31 cellular contexts compared by ENCODE assay signal in the genomic region with DNA sequence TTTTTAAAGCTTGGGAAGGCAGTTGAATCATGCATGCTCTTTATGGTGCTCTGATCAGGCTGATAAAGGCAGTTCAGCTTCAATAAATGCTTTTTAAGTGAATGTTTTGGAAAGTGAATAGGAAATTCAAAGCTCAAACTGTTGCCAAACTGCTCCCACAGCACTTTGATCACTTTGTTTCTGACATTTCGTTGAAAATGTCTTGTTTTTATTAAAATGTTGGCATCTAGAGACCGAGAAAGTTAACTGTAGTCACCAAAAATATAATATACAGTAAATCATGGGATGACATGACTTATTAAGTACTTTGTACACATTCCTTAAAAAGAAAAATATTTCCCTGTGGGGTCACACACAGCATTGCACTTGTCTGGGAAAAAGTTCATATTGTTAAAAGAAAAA.
"Had no signal": no experiment of that assay in that cellular context is flagged by ENCODE, and none has a peak within 500 bp of the region (broad histone marks: within the 10 kb centered on the region; RNA-seq: fewer than 3 reads in every experiment).

No MANE protein-coding gene starts in this region.

- H3K27ac Mint-ChIP-seq: activated CD8-positive, alpha-beta T cell treated with anti-CD3 and anti-CD28 coated beads, Interleukin-2, amount 10 ng/mL, durations not matched to agents 7 days and 5 days; activated naive CD4-positive, alpha-beta T cell treated with anti-CD3 and anti-CD28 coated beads, Interleukin-2, amount 50 U/mL, for 24 hours; activated T-helper 1 cell treated with anti-CD3 and anti-CD28 coated beads, Interleukin-12 subunit alpha, Interleukin-12 subunit beta, Interleukin-2, Interleukin-4 antibody, amounts not matched to agents 30 ng/mL and 10 ng/mL and 1 ng/mL, durations not matched to agents 14 hours and 24 hours and 36 hours; brain; T-helper 17 cell; WTC11 had no signal

- DNase-seq: activated CD4-positive, alpha-beta T cell treated with anti-CD3 and anti-CD28 coated beads for 48 hours; activated CD4-positive, alpha-beta T cell treated with anti-CD3 and anti-CD28 coated beads, Interleukin-2, amount 50 U/mL, for 4 hours; activated CD4-positive, CD25-positive, alpha-beta regulatory T cell treated with anti-CD3 and anti-CD28 coated beads, Interleukin-2, amount 50 U/mL, for 72 hours; activated CD8-positive, alpha-beta memory T cell treated with anti-CD3 and anti-CD28 coated beads, Interleukin-2, amount 50 U/mL, for 48 hours; activated CD8-positive, alpha-beta T cell treated with anti-CD3 and anti-CD28 coated beads, Interleukin-2, amount 10 ng/mL, durations not matched to agents 7 days and 5 days; activated effector memory CD4-positive, alpha-beta T cell treated with Interleukin-2 at 50 U/mL for 16 hours; activated naive CD4-positive, alpha-beta T cell; activated T-cell treated with anti-CD3 and anti-CD28 coated beads, Interleukin-2, amount 50 U/mL, for 1 hour; aorta; MG63; MV-4-11; NCI-H1092 treated with DMSO at 0.1 percent for 48 hours; NCI-H1417 treated with DMSO at 0.1 percent for 48 hours; NCI-H1694; NCI-H2029; NCI-H2107; NCI-H2171 treated with DMSO at 0.1 percent for 48 hours; NCI-H345; NCI-H510A treated with DMSO at 0.1 percent for 48 hours; NCI-H69; NK-92 treated with Interleukin-12 subunit alpha and Interleukin-12 subunit beta, amount 100 ng/mL, for 24 hours; OCI-M1; RPMI8226; T-helper 17 cell; T-helper 9 cell had no signal

- H3K4me2 ChIP-seq: KMS-11 had no signal

- H3K27me3 Mint-ChIP-seq: activated naive CD4-positive, alpha-beta T cell treated with anti-CD3 and anti-CD28 coated beads, Interleukin-2, amount 50 U/mL, for 24 hours; brain; central memory CD8-positive, alpha-beta T cell; T-helper 17 cell had no signal

- H3K9me3 ChIP-seq: MG63 had no signal

- H3K4me3 Mint-ChIP-seq: activated CD8-positive, alpha-beta T cell treated with anti-CD3 and anti-CD28 coated beads, Interleukin-2, amount 10 ng/mL, durations not matched to agents 7 days and 5 days; activated naive CD4-positive, alpha-beta T cell treated with anti-CD3 and anti-CD28 coated beads, Interleukin-2, amount 50 U/mL, for 24 hours; activated T-helper 1 cell treated with anti-CD3 and anti-CD28 coated beads, Interleukin-12 subunit alpha, Interleukin-12 subunit beta, Interleukin-2, Interleukin-4 antibody, amounts not matched to agents 30 ng/mL and 10 ng/mL and 1 ng/mL, durations not matched to agents 14 hours and 24 hours and 36 hours; brain; central memory CD8-positive, alpha-beta T cell; T-helper 17 cell; WTC11 had no signal

- H3K4me3 ChIP-seq: MG63 had no signal

- H3K27ac ChIP-seq: KMS-11 had no signal

- H3K36me3 ChIP-seq: MG63 had no signal

- H3K9ac ChIP-seq: KMS-11 had no signal

- H3K36me3 Mint-ChIP-seq: activated naive CD4-positive, alpha-beta T cell treated with anti-CD3 and anti-CD28 coated beads, Interleukin-2, amount 50 U/mL, for 24 hours; brain; WTC11 had no signal

- H3K27me3 ChIP-seq: MG63 had no signal

- H3K9me3 Mint-ChIP-seq: brain, WTC11 had no signal

- H3K4me1 Mint-ChIP-seq: activated naive CD4-positive, alpha-beta T cell treated with anti-CD3 and anti-CD28 coated beads, Interleukin-2, amount 50 U/mL, for 24 hours; brain; central memory CD8-positive, alpha-beta T cell; T-helper 17 cell had no signal
